In genomic region chr1:19338323-19338762, GRCh38 we compare ENCODE assay signal across 11 cellular contexts. TPM values are rescaled to one million over a fixed set of nuclear protein-coding genes. Genes with fewer than 3 reads are reported as not detected.
A peak's percentile ranks its signal among the peaks of the same experiment; 100 is the strongest.
DNase-seq lines count a peak whose midpoint lies in the region; ATAC-seq and TF ChIP-seq lines count a peak whose summit lies in the region.
"Had no signal": no experiment of that assay in that cellular context is flagged by ENCODE, and none has a peak within 500 bp of the region (broad histone marks: within the 10 kb centered on the region; RNA-seq: fewer than 3 reads in every experiment).

No MANE protein-coding gene starts in this region.

- H3K36me3 ChIP-seq in ES-I3 (ENCODE audit: insufficient read depth, low read length), result no peaks in the 10 kb centered on the region
- H3K36me3 ChIP-seq in right lobe of liver, result peaks cover 0 to 10% (median under 1%) of the 10 kb centered on the region in 4 donors

- no peak for TF ChIP-seq POLR2A in right lobe of liver (IDR thresholded peaks at IDR 0.05)

- intact Hi-C loops in right lobe of liver (cut with DNase I), result no loop called here

- H3K27me3 ChIP-seq in right lobe of liver, result no peaks in the 10 kb centered on the region

- H3K9ac ChIP-seq in ES-I3 (ENCODE audit: low read depth, low read length), result peak overlapping the region; percentile 4
- H3K9ac ChIP-seq: parathyroid adenoma had no signal

- peak; percentile 84 to 91 (median 88) for ATAC-seq in right lobe of liver
- ATAC-seq in HG02571 (IDR thresholded peaks at IDR 0.05; ENCODE audit: unreplicated experiment), result no peak
- no peak for ATAC-seq in HG03159 (IDR thresholded peaks at IDR 0.05; ENCODE audit: unreplicated experiment)
- ATAC-seq in GM19467 (IDR thresholded peaks at IDR 0.05; ENCODE audit: unreplicated experiment), result no peak
- ATAC-seq: T-cell had no signal

- DNase-seq in NCI-H2171 treated with DMSO at 0.1 percent for 48 hours (lab: John Stamatoyannopoulos, UW) (peak; percentile 66), ecto neural progenitor cell (ENCODE audit: low spot score) (peak; percentile 81), right lobe of liver (peak; percentile 83 to 88 (median 88)), AML-193 (lab: John Stamatoyannopoulos, UW) (no peak)
- DNase-seq: hippocampal formation, T-cell had no signal

- peak overlapping the region in 2 of 3 donors; percentile 34 to 35 for H3K4me3 ChIP-seq in right lobe of liver

- no peaks in the 10 kb centered on the region for H3K9me3 ChIP-seq in ES-I3 (ENCODE audit: control insufficient read depth, insufficient read depth, low read length)
- no peaks in the 10 kb centered on the region for H3K9me3 ChIP-seq in right lobe of liver

- H3K27ac ChIP-seq in right lobe of liver, result peak overlapping the region; percentile 18 to 66 (median 57)
- H3K27ac ChIP-seq: parathyroid adenoma had no signal

- H3K4me1 ChIP-seq in ES-I3 (ENCODE audit: insufficient read depth, low read length), result peaks cover 6% of the 10 kb centered on the region
- H3K4me1 ChIP-seq in right lobe of liver, result peaks cover 0 to 5% (median 2%) of the 10 kb centered on the region in 4 donors
- H3K4me1 ChIP-seq: parathyroid adenoma had no signal

- TF ChIP-seq CTCF in right lobe of liver (IDR thresholded peaks at IDR 0.05), result peak; percentile 38 to 65 (median 59)

- 25% methylated on average over 12 of the region's 27 CpGs for WGBS in right lobe of liver (ENCODE audit: insufficient coverage, low coverage, low lambda C conversion rate, missing lambda C conversion rate)

RNA-seq across cellular contexts. Expression of gene SLC66A1, which starts 26.2 kb away (rescaled TPM):
- total RNA-seq in right lobe of liver, result 10 to 100 TPM in 3 of 6 experiments, 1 to 10 TPM in 3; 8.4 to 20.6 (median 11.2) TPM

RNA-seq across cellular contexts. Expression of gene AKR7A2, which starts 26.4 kb away (rescaled TPM):
- 10 to 100 TPM; 41.4 to 85.1 (median 51.2) TPM for total RNA-seq in right lobe of liver

RNA-seq across cellular contexts. Expression of gene AKR7A3, which starts 49.8 kb away (rescaled TPM):
- total RNA-seq in right lobe of liver, result 100 to 1,000 TPM in 4 of 6 experiments, 10 to 100 TPM in 2; 58.1 to 169 (median 130) TPM

Comparison
In these comparisons a context has a peak if more than half of its experiments do, and no peak if none do; other contexts are left out.
1. DNase-seq: peak in NCI-H2171 treated with DMSO at 0.1 percent for 48 hours (single experiment), ecto neural progenitor cell (single experiment) and right lobe of liver (3 of 3); none in AML-193 (0 of 2).
2. ATAC-seq: peak in right lobe of liver (4 of 4); none in HG02571 (single experiment), HG03159 (single experiment) and GM19467 (single experiment).